ENCODE assay signal across 27 cellular contexts in genomic region chr3:31125413-31126020, GRCh38.
"Had no signal": no experiment of that assay in that cellular context is flagged by ENCODE, and none has a peak within 500 bp of the region (broad histone marks: within the 10 kb centered on the region; RNA-seq: fewer than 3 reads in every experiment).

No MANE protein-coding gene starts in this region.

- H3K4me3 Mint-ChIP-seq: activated CD4-positive, alpha-beta memory T cell treated with anti-CD3 and anti-CD28 coated beads, Interleukin-2, amount 10 ng/mL, durations not matched to agents 7 days and 5 days; activated CD4-positive, alpha-beta T cell treated with anti-CD3 and anti-CD28 coated beads, Interleukin-2, amount 10 ng/mL, durations not matched to agents 7 days and 5 days; activated naive CD4-positive, alpha-beta T cell treated with anti-CD3 and anti-CD28 coated beads, Interleukin-2, amount 10 ng/mL, durations not matched to agents 7 days and 5 days; activated naive CD8-positive, alpha-beta T cell treated with anti-CD3 and anti-CD28 coated beads, Interleukin-2, amount 10 ng/mL, durations not matched to agents 7 days and 5 days; activated T-cell treated with anti-CD3 and anti-CD28 coated beads, Interleukin-2, amount 50 U/mL, for 24 hours; activated T-cell treated with anti-CD3 and anti-CD28 coated beads, Interleukin-2, amount 50 U/mL, for 72 hours; activated T-helper 17 cell treated with anti-CD3 and anti-CD28 coated beads, Interleukin-2, amount 50 U/mL, for 72 hours; brain had no signal

- H3K4me1 Mint-ChIP-seq: activated CD4-positive, alpha-beta T cell treated with anti-CD3 and anti-CD28 coated beads, Interleukin-2, amount 10 ng/mL, durations not matched to agents 7 days and 5 days; activated naive CD4-positive, alpha-beta T cell treated with anti-CD3 and anti-CD28 coated beads, Interleukin-2, amount 10 ng/mL, durations not matched to agents 7 days and 5 days; activated naive CD8-positive, alpha-beta T cell treated with anti-CD3 and anti-CD28 coated beads, Interleukin-2, amount 10 ng/mL, durations not matched to agents 7 days and 5 days; activated T-helper 17 cell treated with anti-CD3 and anti-CD28 coated beads, Interleukin-2, amount 50 U/mL, for 72 hours; brain had no signal

- H3K36me3 ChIP-seq: ascending aorta, breast epithelium, cardiac muscle cell, colonic mucosa had no signal

- H3K27me3 Mint-ChIP-seq: activated CD4-positive, alpha-beta memory T cell treated with anti-CD3 and anti-CD28 coated beads, Interleukin-2, amount 10 ng/mL, durations not matched to agents 7 days and 5 days; activated CD4-positive, alpha-beta T cell treated with anti-CD3 and anti-CD28 coated beads, Interleukin-2, amount 10 ng/mL, durations not matched to agents 7 days and 5 days; activated naive CD4-positive, alpha-beta T cell treated with anti-CD3 and anti-CD28 coated beads, Interleukin-2, amount 10 ng/mL, durations not matched to agents 7 days and 5 days; activated naive CD8-positive, alpha-beta T cell treated with anti-CD3 and anti-CD28 coated beads, Interleukin-2, amount 10 ng/mL, durations not matched to agents 7 days and 5 days; activated T-cell treated with anti-CD3 and anti-CD28 coated beads, Interleukin-2, amount 50 U/mL, for 24 hours; activated T-helper 17 cell treated with anti-CD3 and anti-CD28 coated beads, Interleukin-2, amount 50 U/mL, for 72 hours had no signal

- DNase-seq: activated CD4-positive, alpha-beta memory T cell treated with anti-CD3 and anti-CD28 coated beads, Interleukin-2, amount 10 ng/mL, durations not matched to agents 7 days and 5 days; activated CD4-positive, alpha-beta T cell treated with anti-CD3 and anti-CD28 coated beads for 1 hour; activated CD4-positive, alpha-beta T cell treated with anti-CD3 and anti-CD28 coated beads for 4 hours; activated CD4-positive, alpha-beta T cell treated with anti-CD3 and anti-CD28 coated beads, Interleukin-2, amount 10 ng/mL, durations not matched to agents 7 days and 5 days; activated CD4-positive, alpha-beta T cell treated with anti-CD3 and anti-CD28 coated beads, Interleukin-2, amount 50 U/mL, for 4 hours; activated CD8-positive, alpha-beta memory T cell treated with anti-CD3 and anti-CD28 coated beads, Interleukin-2, amount 50 U/mL, for 48 hours; activated gamma-delta T cell; activated naive CD4-positive, alpha-beta T cell; activated naive CD4-positive, alpha-beta T cell treated with anti-CD3 and anti-CD28 coated beads, Interleukin-2, amount 10 ng/mL, durations not matched to agents 7 days and 5 days; activated naive CD8-positive, alpha-beta T cell treated with anti-CD3 and anti-CD28 coated beads, Interleukin-2, amount 10 ng/mL, durations not matched to agents 7 days and 5 days; activated T-cell treated with anti-CD3 and anti-CD28 coated beads for 4 hours; activated T-cell treated with anti-CD3 and anti-CD28 coated beads, Interleukin-2, amount 50 U/mL, for 24 hours; activated T-cell treated with anti-CD3 and anti-CD28 coated beads, Interleukin-2, amount 50 U/mL, for 72 hours; central memory CD4-positive, alpha-beta T cell; cerebellar nuclear complex; colonic mucosa; effector CD8-positive, alpha-beta T cell; foreskin fibroblast; head of caudate nucleus; T-helper 2 cell had no signal

- ATAC-seq: activated naive CD4-positive, alpha-beta T cell treated with anti-CD3 and anti-CD28 coated beads, Interleukin-2, amount 50 U/mL, for 72 hours; activated T-cell treated with anti-CD3 and anti-CD28 coated beads, Interleukin-2, amount 50 U/mL, for 72 hours; activated T-helper 17 cell treated with anti-CD3 and anti-CD28 coated beads, Interleukin-2, amount 50 U/mL, for 72 hours; esophagus mucosa had no signal

- H3K27ac ChIP-seq: ascending aorta, breast epithelium, cardiac muscle cell, colonic mucosa had no signal

- H3K4me3 ChIP-seq: ascending aorta, breast epithelium, cardiac muscle cell, colonic mucosa had no signal

- H3K27ac Mint-ChIP-seq: activated CD4-positive, alpha-beta memory T cell treated with anti-CD3 and anti-CD28 coated beads, Interleukin-2, amount 10 ng/mL, durations not matched to agents 7 days and 5 days; activated CD4-positive, alpha-beta T cell treated with anti-CD3 and anti-CD28 coated beads, Interleukin-2, amount 10 ng/mL, durations not matched to agents 7 days and 5 days; activated naive CD4-positive, alpha-beta T cell treated with anti-CD3 and anti-CD28 coated beads, Interleukin-2, amount 10 ng/mL, durations not matched to agents 7 days and 5 days; activated naive CD4-positive, alpha-beta T cell treated with anti-CD3 and anti-CD28 coated beads, Interleukin-2, amount 50 U/mL, for 72 hours; activated naive CD8-positive, alpha-beta T cell treated with anti-CD3 and anti-CD28 coated beads, Interleukin-2, amount 10 ng/mL, durations not matched to agents 7 days and 5 days; activated T-cell treated with anti-CD3 and anti-CD28 coated beads, Interleukin-2, amount 50 U/mL, for 24 hours; activated T-cell treated with anti-CD3 and anti-CD28 coated beads, Interleukin-2, amount 50 U/mL, for 72 hours; activated T-helper 17 cell treated with anti-CD3 and anti-CD28 coated beads, Interleukin-2, amount 50 U/mL, for 72 hours had no signal

- H3K27me3 ChIP-seq: ascending aorta, breast epithelium, cardiac muscle cell, colonic mucosa had no signal

- H3K4me1 ChIP-seq: ascending aorta, breast epithelium, colonic mucosa had no signal

- H3K36me3 Mint-ChIP-seq: activated naive CD4-positive, alpha-beta T cell treated with anti-CD3 and anti-CD28 coated beads, Interleukin-2, amount 10 ng/mL, durations not matched to agents 7 days and 5 days; brain had no signal

- H3K9me3 ChIP-seq: ascending aorta, colonic mucosa had no signal
